ENCODE assay signal across 12 cellular contexts in the genomic region with DNA sequence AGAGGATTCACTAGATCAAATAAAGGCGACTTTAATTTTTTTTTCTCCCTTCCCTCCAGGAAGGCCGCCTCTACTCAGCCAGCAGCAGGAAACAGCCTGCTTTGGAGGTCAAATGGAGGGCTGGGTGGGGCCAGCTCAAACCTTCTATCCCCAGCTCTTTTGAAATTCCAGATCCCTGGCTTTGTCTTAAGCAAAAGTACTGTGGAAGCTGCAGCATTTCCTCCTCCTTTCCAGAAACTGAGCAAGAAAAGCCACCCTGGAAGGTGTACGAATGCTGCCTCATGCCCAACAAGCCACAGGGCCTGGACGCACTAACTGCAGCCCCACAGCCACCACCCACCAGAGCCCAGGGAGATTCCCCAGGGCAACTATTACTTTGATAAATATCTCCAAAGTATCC. TPM values are rescaled to one million over a fixed set of nuclear protein-coding genes. Genes with fewer than 3 reads are reported as not detected.
A peak's percentile ranks its signal among the peaks of the same experiment; 100 is the strongest.
DNase-seq lines count a peak whose midpoint lies in the region; ATAC-seq and TF ChIP-seq lines count a peak whose summit lies in the region.
"Had no signal": no experiment of that assay in that cellular context is flagged by ENCODE, and none has a peak within 500 bp of the region (broad histone marks: within the 10 kb centered on the region; RNA-seq: fewer than 3 reads in every experiment).

No MANE protein-coding gene starts in this region.

- peak overlapping the region; percentile 87 for H3K27ac ChIP-seq in HUES48 (ENCODE audit: low read depth, low read length)
- H3K27ac ChIP-seq in iPS-18a (ENCODE audit: low read length): peak overlapping the region; percentile 70
- peak overlapping the region; percentile 34 to 42 (median 41) for H3K27ac ChIP-seq in sigmoid colon

- H3K9ac ChIP-seq in HUES48 (ENCODE audit: low read depth, low read length): no peak overlapping the region
- peak overlapping the region; percentile 44 for H3K9ac ChIP-seq in iPS-18a (ENCODE audit: low read length)

- WGBS in sigmoid colon, 2 donors: 11 to 42% methylated on average over 4 of the region's 4 CpGs

- no peak for TF ChIP-seq EP300 in sigmoid colon (IDR thresholded peaks at IDR 0.05)

- no peak for ATAC-seq in HG03442 (IDR thresholded peaks at IDR 0.05; ENCODE audit: unreplicated experiment)

- H3K4me1 ChIP-seq in HUES48 (ENCODE audit: control insufficient read depth, insufficient read depth, low read length) (peaks cover 41% of the 10 kb centered on the region), iPS-18a (ENCODE audit: control insufficient read depth, low read depth, low read length) (peaks cover 30% of the 10 kb centered on the region), sigmoid colon (peaks cover 0 to 32% (median 26%) of the 10 kb centered on the region in 4 donors)

- H3K9me3 ChIP-seq in HUES48 (ENCODE audit: control insufficient read depth, insufficient read depth, low read length) (no peaks in the 10 kb centered on the region), iPS-18a (ENCODE audit: control insufficient read depth, low read depth, low read length) (no peaks in the 10 kb centered on the region), sigmoid colon (no peaks in the 10 kb centered on the region)

- H3K27me3 ChIP-seq in HUES48 (ENCODE audit: control insufficient read depth, insufficient read depth, low read length): no peaks in the 10 kb centered on the region
- no peaks in the 10 kb centered on the region for H3K27me3 ChIP-seq in iPS-18a (ENCODE audit: control insufficient read depth, insufficient read depth, low read length)
- no peaks in the 10 kb centered on the region for H3K27me3 ChIP-seq in sigmoid colon

- no peak for TF ChIP-seq POLR2A in sigmoid colon (IDR thresholded peaks at IDR 0.05)

- no peak for TF ChIP-seq CTCF in choroid plexus epithelial cell (conservative IDR thresholded peaks at IDR 0.05; ENCODE audit: low read depth, low read length)
- TF ChIP-seq CTCF in sigmoid colon (IDR thresholded peaks at IDR 0.05): no peak

- H3K4me3 ChIP-seq in HUES48 (ENCODE audit: low read depth, low read length) (no peak overlapping the region; the same call in 1 of the 2 replicates), choroid plexus epithelial cell (ENCODE audit: low read depth, low read length) (no peak overlapping the region), iPS-18a (ENCODE audit: low read length) (no peak overlapping the region), sigmoid colon (no peak overlapping the region)

- peaks cover 51% of the 10 kb centered on the region for H3K36me3 ChIP-seq in HUES48 (ENCODE audit: control insufficient read depth, insufficient read depth, low read length)
- peaks cover 11% of the 10 kb centered on the region for H3K36me3 ChIP-seq in iPS-18a (ENCODE audit: control insufficient read depth, low read depth, low read length)
- H3K36me3 ChIP-seq in sigmoid colon: no peaks in the 10 kb centered on the region

- DNase-seq in choroid plexus epithelial cell (ENCODE audit: low read depth) (peak; percentile 37), sigmoid colon (no peak), NCI-H1092 (lab: John Stamatoyannopoulos, UW) (no peak), cortex of kidney (lab: John Stamatoyannopoulos, UW) (no peak)
- no peak for DNase-seq in activated CD8-positive, alpha-beta memory T cell treated with anti-CD3 and anti-CD28 coated beads, Interleukin-2, amount 50 U/mL, for 48 hours
- DNase-seq: activated naive CD4-positive, alpha-beta T cell treated with Interleukin-2 at 50 U/mL for 16 hours; NCI-H524 treated with DMSO at 0.1 percent for 48 hours; substantia nigra had no signal

- intact Hi-C loops in sigmoid colon (cut with DNase I): no loop called here

RNA-seq across cellular contexts. Expression of a gene that starts 55.1 kb away (rescaled TPM):
- total RNA-seq in sigmoid colon: not detected
- polyA plus RNA-seq in sigmoid colon: not detected
- total RNA-seq: omental fat pad had no signal
